ENCODE assay signal across 18 cellular contexts in the genomic region with DNA sequence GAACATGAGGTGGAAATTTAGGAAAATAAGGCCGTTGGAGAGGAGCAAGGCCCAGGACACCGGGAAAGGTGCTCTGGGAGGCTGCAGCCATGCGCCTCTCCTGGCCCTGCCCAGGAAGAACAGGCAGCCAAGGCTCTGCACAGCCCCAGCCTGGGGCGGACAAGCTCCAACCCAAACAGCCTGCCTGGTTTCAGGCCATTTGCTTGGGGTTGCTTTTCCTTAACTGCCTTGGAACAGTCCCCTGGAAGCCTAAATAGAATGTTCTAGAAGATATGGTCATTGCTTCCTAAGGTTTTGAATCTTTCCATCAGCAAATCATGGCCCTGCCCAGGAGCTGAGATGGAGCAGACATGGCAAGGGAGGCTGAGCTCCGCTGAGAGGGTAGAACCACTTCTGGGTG. TPM values are rescaled to one million over a fixed set of nuclear protein-coding genes. Genes with fewer than 3 reads are reported as not detected.
"Had no signal": no experiment of that assay in that cellular context is flagged by ENCODE, and none has a peak within 500 bp of the region (broad histone marks: within the 10 kb centered on the region; RNA-seq: fewer than 3 reads in every experiment).

No MANE protein-coding gene starts in this region.

- H3K27ac ChIP-seq: colonic mucosa, gastroesophageal sphincter, lower lobe of right lung, SJCRH30, testis, uterus had no signal

- H3K9me3 ChIP-seq: colonic mucosa, gastroesophageal sphincter, lower lobe of right lung, SJCRH30, testis, uterus had no signal

- H3K27me3 ChIP-seq: colonic mucosa, gastroesophageal sphincter, SJCRH30, testis, uterus had no signal

- ATAC-seq: activated T-cell treated with anti-CD3 and anti-CD28 coated beads, Interleukin-2, amount 50 U/mL, for 72 hours; gastroesophageal sphincter; lower lobe of right lung had no signal

- DNase-seq: activated CD4-positive, alpha-beta T cell treated with anti-CD3 and anti-CD28 coated beads, Interleukin-2, amount 10 ng/mL, durations not matched to agents 24 days and 14 days; activated CD4-positive, CD25-positive, alpha-beta regulatory T cell; activated CD8-positive, alpha-beta memory T cell treated with anti-CD3 and anti-CD28 coated beads, Interleukin-2, amount 50 U/mL, for 48 hours; activated naive CD8-positive, alpha-beta T cell treated with anti-CD3 and anti-CD28 coated beads, Interleukin-2, amount 10 ng/mL, durations not matched to agents 7 days and 5 days; activated T-cell treated with anti-CD3 and anti-CD28 coated beads, Interleukin-2, amount 50 U/mL, for 72 hours; amygdala; colonic mucosa; lower lobe of right lung; retina; SJCRH30; T1000; testis; uterus had no signal

- H3K4me3 ChIP-seq: colonic mucosa, gastroesophageal sphincter, lower lobe of right lung, SJCRH30, skin epidermis, testis, uterus had no signal

- H3K36me3 ChIP-seq: colonic mucosa, lower lobe of right lung, SJCRH30, uterus had no signal

- H3K4me1 ChIP-seq: colonic mucosa, testis had no signal

RNA-seq across cellular contexts. Expression of a gene that starts 11.0 kb away (rescaled TPM):
- total RNA-seq: activated naive CD8-positive, alpha-beta T cell treated with anti-CD3 and anti-CD28 coated beads, Interleukin-2, amount 10 ng/mL, durations not matched to agents 7 days and 5 days had no signal

RNA-seq across cellular contexts. Expression of a gene that starts 29.5 kb away (rescaled TPM):
- total RNA-seq: activated CD4-positive, alpha-beta T cell treated with anti-CD3 and anti-CD28 coated beads, Interleukin-2, amount 10 ng/mL, durations not matched to agents 24 days and 14 days; activated naive CD8-positive, alpha-beta T cell treated with anti-CD3 and anti-CD28 coated beads, Interleukin-2, amount 10 ng/mL, durations not matched to agents 7 days and 5 days; colonic mucosa; gastroesophageal sphincter; lower lobe of right lung; mesothelial cell of epicardium; SJCRH30; T-helper 1 cell treated with Interleukin-12 subunit alpha and Interleukin-12 subunit beta and Interleukin-4 antibody, amounts not matched to agents 30 ng/mL and 1 ng/mL, for 36 hours; uterus had no signal
- polyA plus RNA-seq: esophagus had no signal
